In genomic region chr11:47607380-47607779, GRCh38 we compare ENCODE assay signal across 11 cellular contexts. TPM values are rescaled to one million over a fixed set of nuclear protein-coding genes. Genes with fewer than 3 reads are reported as not detected.
DNase-seq lines count a peak whose midpoint lies in the region; ATAC-seq and TF ChIP-seq lines count a peak whose summit lies in the region.
"Had no signal": no experiment of that assay in that cellular context is flagged by ENCODE, and none has a peak within 500 bp of the region (broad histone marks: within the 10 kb centered on the region; RNA-seq: fewer than 3 reads in every experiment).

No MANE protein-coding gene starts in this region.

- H3K4me1 ChIP-seq in body of pancreas (peaks cover 12% of the 10 kb centered on the region), hepatocyte (ENCODE audit: insufficient read depth) (no peaks in the 10 kb centered on the region), subcutaneous abdominal adipose tissue (ENCODE audit: control insufficient read depth in 5 of 5, insufficient read depth in 5 of 5, low read length in 5 of 5) (peaks cover 0 to 33% (median 29%) of the 10 kb centered on the region in 5 donors)

- CTCF ChIA-PET in Calu3 (lab: Charles Lee) = no interaction called here
- CTCF ChIA-PET in activated naive CD4-positive, alpha-beta T cell treated with anti-CD3 and anti-CD28 coated beads, Interleukin-2, amount 10 ng/mL, durations not matched to agents 7 days and 5 days (lab: Charles Lee) = interaction anchor here (1.2 to 1.6 kb wide), 2 partner anchors 10 to 26 kb away, joined by 3 to 7 read pairs; no protein-coding TSS in a partner anchor

- H3K4me1 Mint-ChIP-seq in Calu3 (ENCODE audit: low read depth, unreplicated experiment) = no peaks in the 10 kb centered on the region
- H3K4me1 Mint-ChIP-seq in activated naive CD4-positive, alpha-beta T cell treated with anti-CD3 and anti-CD28 coated beads, Interleukin-2, amount 10 ng/mL, durations not matched to agents 7 days and 5 days = peaks cover 10% of the 10 kb centered on the region

- H3K27ac Mint-ChIP-seq in Calu3 (ENCODE audit: unreplicated experiment) = no peak overlapping the region
- no peak overlapping the region for H3K27ac Mint-ChIP-seq in activated naive CD4-positive, alpha-beta T cell treated with anti-CD3 and anti-CD28 coated beads, Interleukin-2, amount 10 ng/mL, durations not matched to agents 7 days and 5 days
- H3K27ac Mint-ChIP-seq: T-helper 2 cell treated with Interferon-gamma antibody and Interleukin-4, amounts not matched to agents 5 μg/mL and 100 μg/mL, for 36 hours had no signal

- H3K27me3 Mint-ChIP-seq in Calu3 (ENCODE audit: unreplicated experiment) = peaks cover 25% of the 10 kb centered on the region
- peaks cover 5% of the 10 kb centered on the region for H3K27me3 Mint-ChIP-seq in activated naive CD4-positive, alpha-beta T cell treated with anti-CD3 and anti-CD28 coated beads, Interleukin-2, amount 10 ng/mL, durations not matched to agents 7 days and 5 days

- no peak overlapping the region for H3K4me3 Mint-ChIP-seq in Calu3 (ENCODE audit: low read depth, unreplicated experiment)
- H3K4me3 Mint-ChIP-seq in activated naive CD4-positive, alpha-beta T cell treated with anti-CD3 and anti-CD28 coated beads, Interleukin-2, amount 10 ng/mL, durations not matched to agents 7 days and 5 days = no peak overlapping the region
- H3K4me3 Mint-ChIP-seq: T-helper 2 cell treated with Interferon-gamma antibody and Interleukin-4, amounts not matched to agents 5 μg/mL and 100 μg/mL, for 36 hours had no signal

- TF ChIP-seq CTCF in body of pancreas (IDR thresholded peaks at IDR 0.05) (no peak), hepatocyte (IDR thresholded peaks at IDR 0.05; ENCODE audit: poor library complexity) (no peak), Calu3 (IDR thresholded peaks at IDR 0.05; ENCODE audit: unreplicated experiment) (no peak)

- H3K36me3 ChIP-seq in body of pancreas (replicated peaks in 1 of 2; ENCODE audit: insufficient read depth in 1 of 2, low read depth in 2 of 2) (no peaks in the 10 kb centered on the region), hepatocyte (replicated peaks; ENCODE audit: insufficient read depth, low read depth) (no peaks in the 10 kb centered on the region), subcutaneous abdominal adipose tissue (ENCODE audit: control insufficient read depth in 5 of 5, insufficient read depth in 5 of 5, low read length in 5 of 5) (peaks cover 0 to 25% (median 10%) of the 10 kb centered on the region in 5 donors)

- no peak overlapping the region for H3K4me3 ChIP-seq in body of pancreas
- no peak overlapping the region for H3K4me3 ChIP-seq in hepatocyte
- H3K4me3 ChIP-seq in subcutaneous abdominal adipose tissue (ENCODE audit: low read depth in 1 of 5, low read length in 5 of 5) = no peak overlapping the region

- H3K27me3 ChIP-seq in body of pancreas (no peaks in the 10 kb centered on the region), hepatocyte (no peaks in the 10 kb centered on the region), subcutaneous abdominal adipose tissue (ENCODE audit: control insufficient read depth in 5 of 5, insufficient read depth in 4 of 5, low read length in 5 of 5) (no peaks in the 10 kb centered on the region)

- H3K79me2 ChIP-seq in hepatocyte = no peaks in the 10 kb centered on the region

- H3K9ac ChIP-seq in subcutaneous abdominal adipose tissue (ENCODE audit: low read length in 5 of 5) = no peak overlapping the region

- no peaks in the 10 kb centered on the region for H3K9me3 Mint-ChIP-seq in Calu3 (ENCODE audit: low read depth, unreplicated experiment)
- H3K9me3 Mint-ChIP-seq in activated naive CD4-positive, alpha-beta T cell treated with anti-CD3 and anti-CD28 coated beads, Interleukin-2, amount 10 ng/mL, durations not matched to agents 7 days and 5 days = no peaks in the 10 kb centered on the region
- H3K9me3 Mint-ChIP-seq: T-helper 2 cell treated with Interferon-gamma antibody and Interleukin-4, amounts not matched to agents 5 μg/mL and 100 μg/mL, for 36 hours had no signal

- H3K27ac ChIP-seq in body of pancreas (no peak overlapping the region), hepatocyte (no peak overlapping the region), subcutaneous abdominal adipose tissue (ENCODE audit: low read depth, low read length) (peak overlapping the region; percentile 7)

- no peak for TF ChIP-seq POLR2A in body of pancreas (IDR thresholded peaks at IDR 0.05)

- H2AFZ ChIP-seq in hepatocyte = no peak overlapping the region

- intact Hi-C loops in body of pancreas (cut with DNase I) = no loop called here
- intact Hi-C loops in Calu3 (cut with micrococcal nuclease; ENCODE audit: unreplicated experiment) = no loop called here

- no peak overlapping the region for H3K4me2 ChIP-seq in hepatocyte

- DNase-seq in GOT3 (lab: John Stamatoyannopoulos, UW) = peak; percentile 41
- peak in 2 of 4 donors; percentile 29 to 56 for DNase-seq in body of pancreas
- DNase-seq in hepatocyte (ENCODE audit: low spot score) = peak; percentile 34
- no peak for DNase-seq in Calu3
- no peak for DNase-seq in NCI-H2196 (lab: John Stamatoyannopoulos, UW; ENCODE audit: unreplicated experiment)
- no peak for DNase-seq in NCI-H2227 (lab: John Stamatoyannopoulos, UW; ENCODE audit: unreplicated experiment)
- no peak for DNase-seq in activated naive CD4-positive, alpha-beta T cell treated with anti-CD3 and anti-CD28 coated beads, Interleukin-2, amount 10 ng/mL, durations not matched to agents 7 days and 5 days
- DNase-seq: activated T-cell treated with anti-CD3 and anti-CD28 coated beads, Interleukin-2, amount 50 U/mL, for 1 hour; Kasumi-1 had no signal

- H4K20me1 ChIP-seq in hepatocyte (ENCODE audit: insufficient read depth, poor library complexity, severe bottlenecking) = no peaks in the 10 kb centered on the region

- H3K9me2 ChIP-seq in hepatocyte (replicated peaks; ENCODE audit: insufficient read depth) = no peaks in the 10 kb centered on the region

- WGBS in body of pancreas, 2 donors = 71 to 85% methylated on average over 6 to 7 of the region's 7 CpGs
- WGBS in hepatocyte (ENCODE audit: low lambda C conversion rate, missing lambda C conversion rate) = 67% methylated on average over 7 of the region's 7 CpGs

- no TSS peak for BruUV-seq in Calu3 (replicated peaks; lab: Mats Ljungman, UMichigan)

- H3K9me3 ChIP-seq in body of pancreas (no peaks in the 10 kb centered on the region), hepatocyte (ENCODE audit: low read depth) (no peaks in the 10 kb centered on the region), subcutaneous abdominal adipose tissue (ENCODE audit: control insufficient read depth in 5 of 5, low read length in 5 of 5) (no peaks in the 10 kb centered on the region)

- no peaks in the 10 kb centered on the region for H3K36me3 Mint-ChIP-seq in Calu3 (ENCODE audit: insufficient read depth, unreplicated experiment)
- peaks cover 5% of the 10 kb centered on the region for H3K36me3 Mint-ChIP-seq in activated naive CD4-positive, alpha-beta T cell treated with anti-CD3 and anti-CD28 coated beads, Interleukin-2, amount 10 ng/mL, durations not matched to agents 7 days and 5 days

- ATAC-seq in body of pancreas = peak; percentile 56

RNA-seq across cellular contexts. Expression of gene C1QTNF4, which starts 13.2 kb away (rescaled TPM):
- total RNA-seq in body of pancreas (1 to 10 TPM in 1 of 2 donors, under 1 TPM in 1; 0.33 to 1.8 TPM), hepatocyte (0.32 and 0.73 TPM in 2 replicates), Calu3 (2022) (not detected in 2 replicates)
- polyA plus RNA-seq in hepatocyte = 0.50 and 1.0 TPM in 2 replicates

RNA-seq across cellular contexts. Expression of gene FAM180B, which starts 20.9 kb away (rescaled TPM):
- total RNA-seq in body of pancreas (under 1 TPM in 1 of 2 donors, not detected in 1; 0.66 TPM), hepatocyte (0.50 TPM in 1 of 2 replicates, not detected in the other), Calu3 (2022) (not detected in 2 replicates)
- polyA plus RNA-seq in hepatocyte = not detected in 2 replicates

RNA-seq across cellular contexts. Expression of gene NDUFS3, which starts 28.5 kb away (rescaled TPM):
- total RNA-seq in body of pancreas = 10 to 100 TPM; 27.2 to 28.7 TPM
- total RNA-seq in hepatocyte = 65.8 and 92.6 TPM in 2 replicates
- 107 and 125 TPM in 2 replicates for polyA plus RNA-seq in hepatocyte
- 104 and 107 TPM in 2 replicates for total RNA-seq in Calu3 (2022)

RNA-seq across cellular contexts. Expression of gene KBTBD4, which starts 28.6 kb away (rescaled TPM):
- total RNA-seq in body of pancreas (1 to 10 TPM; 3.6 to 6.7 TPM), hepatocyte (18.0 and 18.2 TPM in 2 replicates), Calu3 (2022) (14.0 and 14.6 TPM in 2 replicates)
- 13.1 and 14.6 TPM in 2 replicates for polyA plus RNA-seq in hepatocyte

RNA-seq across cellular contexts. Expression of gene MTCH2, which starts 35.0 kb away (rescaled TPM):
- total RNA-seq in body of pancreas (10 to 100 TPM; 15.5 to 21.0 TPM), hepatocyte (91.8 and 96.1 TPM in 2 replicates), Calu3 (2022) (103 TPM in 2 replicates)
- polyA plus RNA-seq in hepatocyte = 130 and 171 TPM in 2 replicates

Comparison
In these comparisons a context has a peak if more than half of its experiments do, and no peak if none do; other contexts are left out.
1. DNase-seq: peak in GOT3 (single experiment) and hepatocyte (single experiment); none in Calu3 (single experiment), NCI-H2196 (single experiment), NCI-H2227 (single experiment) and activated naive CD4-positive, alpha-beta T cell treated with anti-CD3 and anti-CD28 coated beads, Interleukin-2, amount 10 ng/mL, durations not matched to agents 7 days and 5 days (single experiment).